Comparison of ENCODE assay signal across 1 cellular context in the genomic region with DNA sequence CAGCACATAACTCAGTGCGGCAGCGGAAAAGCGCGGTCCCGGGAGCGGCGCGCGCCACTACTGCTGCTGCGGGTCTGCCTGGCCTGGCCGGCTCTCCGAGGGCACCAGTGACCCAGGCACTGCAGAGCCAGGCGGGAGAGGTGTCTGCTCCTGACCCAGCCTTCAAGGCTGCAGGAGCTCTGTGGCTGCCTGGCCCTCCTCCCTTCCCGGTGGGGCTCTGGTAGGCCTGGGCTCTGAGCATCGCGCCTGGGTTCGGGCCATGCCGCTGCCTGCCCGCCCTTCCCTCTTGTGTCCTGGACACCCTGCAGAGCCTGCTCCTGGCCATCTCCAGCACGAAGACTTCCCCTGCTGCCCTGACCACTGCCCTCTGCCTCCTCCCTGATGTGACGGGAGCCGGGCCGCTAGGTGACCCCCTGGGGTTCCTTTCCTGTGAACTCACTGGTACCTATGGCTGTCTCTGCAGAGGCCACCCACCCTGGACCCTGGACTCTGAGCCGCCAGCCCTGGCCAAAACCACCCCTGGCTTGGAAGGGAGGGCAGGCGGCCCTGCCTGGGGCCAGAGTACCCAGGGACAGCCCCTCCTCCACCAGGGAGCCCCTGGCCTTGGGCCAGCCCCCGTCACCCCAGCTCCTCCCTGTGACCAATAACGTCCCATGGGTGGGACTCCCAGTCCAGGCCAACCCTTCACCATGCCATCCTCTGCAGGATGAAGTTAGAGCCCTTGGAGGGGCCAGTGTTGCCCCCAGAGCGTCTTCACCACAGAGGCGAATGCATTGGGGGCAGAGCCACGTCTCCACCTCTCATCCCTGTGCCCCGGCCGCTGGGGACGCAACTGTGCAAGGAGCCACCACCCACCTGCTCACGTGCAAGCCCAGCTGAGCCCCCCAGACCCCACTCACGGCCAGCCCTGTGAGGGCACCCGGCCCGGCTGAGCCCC.
TF ChIP-seq lines count a peak whose summit lies in the region.

No MANE protein-coding gene starts in this region.

TF ChIP-seq in K562, 482 proteins besides CTCF, POLR2A, EP300 and RAD21:
- TF ChIP-seq FOXP1 (CRISPR knock-in tag; IDR thresholded peaks at IDR 0.05) (no peak), NFIC (IDR thresholded peaks at IDR 0.05) (peak; percentile 65), CBFB (CRISPR knock-in tag; IDR thresholded peaks at IDR 0.05) (0 out of 2 replicates have a peak, but pooled peaks have one; percentile 5), ETV1 (tag; conservative IDR thresholded peaks at IDR 0.05; ENCODE audit: low read depth) (no peak), BMI1 (IDR thresholded peaks at IDR 0.05; ENCODE audit: low read length) (no peak)
- TF ChIP-seq, protein P1, sequence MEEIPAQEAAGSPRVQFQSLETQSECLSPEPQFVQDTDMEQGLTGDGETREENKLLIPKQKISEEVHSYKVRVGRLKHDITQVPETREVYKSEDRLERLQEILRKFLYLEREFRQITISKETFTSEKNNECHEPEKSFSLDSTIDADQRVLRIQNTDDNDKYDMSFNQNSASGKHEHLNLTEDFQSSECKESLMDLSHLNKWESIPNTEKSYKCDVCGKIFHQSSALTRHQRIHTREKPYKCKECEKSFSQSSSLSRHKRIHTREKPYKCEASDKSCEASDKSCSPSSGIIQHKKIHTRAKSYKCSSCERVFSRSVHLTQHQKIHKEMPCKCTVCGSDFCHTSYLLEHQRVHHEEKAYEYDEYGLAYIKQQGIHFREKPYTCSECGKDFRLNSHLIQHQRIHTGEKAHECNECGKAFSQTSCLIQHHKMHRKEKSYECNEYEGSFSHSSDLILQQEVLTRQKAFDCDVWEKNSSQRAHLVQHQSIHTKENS (CRISPR knock-in tag; IDR thresholded peaks at IDR 0.05): no peak
- TF ChIP-seq, protein P2, sequence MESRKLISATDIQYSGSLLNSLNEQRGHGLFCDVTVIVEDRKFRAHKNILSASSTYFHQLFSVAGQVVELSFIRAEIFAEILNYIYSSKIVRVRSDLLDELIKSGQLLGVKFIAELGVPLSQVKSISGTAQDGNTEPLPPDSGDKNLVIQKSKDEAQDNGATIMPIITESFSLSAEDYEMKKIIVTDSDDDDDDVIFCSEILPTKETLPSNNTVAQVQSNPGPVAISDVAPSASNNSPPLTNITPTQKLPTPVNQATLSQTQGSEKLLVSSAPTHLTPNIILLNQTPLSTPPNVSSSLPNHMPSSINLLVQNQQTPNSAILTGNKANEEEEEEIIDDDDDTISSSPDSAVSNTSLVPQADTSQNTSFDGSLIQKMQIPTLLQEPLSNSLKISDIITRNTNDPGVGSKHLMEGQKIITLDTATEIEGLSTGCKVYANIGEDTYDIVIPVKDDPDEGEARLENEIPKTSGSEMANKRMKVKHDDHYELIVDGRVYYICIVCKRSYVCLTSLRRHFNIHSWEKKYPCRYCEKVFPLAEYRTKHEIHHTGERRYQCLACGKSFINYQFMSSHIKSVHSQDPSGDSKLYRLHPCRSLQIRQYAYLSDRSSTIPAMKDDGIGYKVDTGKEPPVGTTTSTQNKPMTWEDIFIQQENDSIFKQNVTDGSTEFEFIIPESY (CRISPR knock-in tag; IDR thresholded peaks at IDR 0.05): peak; percentile 83
